Comparison of ENCODE assay signal across 10 cellular contexts in genomic region chr12:43914923-43915468, GRCh38.
DNase-seq lines count a peak whose midpoint lies in the region; ATAC-seq and TF ChIP-seq lines count a peak whose summit lies in the region.
"Had no signal": no experiment of that assay in that cellular context is flagged by ENCODE, and none has a peak within 500 bp of the region (broad histone marks: within the 10 kb centered on the region; RNA-seq: fewer than 3 reads in every experiment).

No MANE protein-coding gene starts in this region.

- DNase-seq in GM03348 (ENCODE audit: low spot score) (peak; percentile 4), HEK293T (ENCODE audit: extremely low spot score) (peak; percentile 12), astrocyte of the cerebellum (ENCODE audit: low read depth) (no peak), myocyte (ENCODE audit: low read depth) (peak; percentile 17)
- DNase-seq in activated T-cell treated with anti-CD3 and anti-CD28 coated beads, Interleukin-2, amount 50 U/mL, for 72 hours, result no peak
- no peak for DNase-seq in activated naive CD8-positive, alpha-beta T cell treated with anti-CD3 and anti-CD28 coated beads for 36 hours
- DNase-seq: effector memory CD8-positive, alpha-beta T cell had no signal

- no peaks in the 10 kb centered on the region for H3K9me3 Mint-ChIP-seq in activated T-cell treated with anti-CD3 and anti-CD28 coated beads, Interleukin-2, amount 50 U/mL, for 72 hours
- no peaks in the 10 kb centered on the region for H3K9me3 Mint-ChIP-seq in activated naive CD8-positive, alpha-beta T cell treated with anti-CD3 and anti-CD28 coated beads for 36 hours
- H3K9me3 Mint-ChIP-seq: effector memory CD8-positive, alpha-beta T cell had no signal

- no peak overlapping the region for H3K4me3 Mint-ChIP-seq in activated T-cell treated with anti-CD3 and anti-CD28 coated beads, Interleukin-2, amount 50 U/mL, for 72 hours
- no peak overlapping the region for H3K4me3 Mint-ChIP-seq in activated naive CD8-positive, alpha-beta T cell treated with anti-CD3 and anti-CD28 coated beads for 36 hours
- H3K4me3 Mint-ChIP-seq: effector memory CD8-positive, alpha-beta T cell had no signal

- no peak overlapping the region for H3K4me3 ChIP-seq in astrocyte of the cerebellum (ENCODE audit: low read depth, low read length)
- H3K4me3 ChIP-seq: lung, skin epidermis had no signal

- in situ Hi-C loops in astrocyte of the cerebellum (cut with HindIII; ENCODE audit: low sequenced_read_pairs), result no loop called here

- peak; percentile 10 for TF ChIP-seq CTCF in astrocyte of the cerebellum (IDR thresholded peaks at IDR 0.05; ENCODE audit: low read depth, low read length, missing control alignments)

- no peaks in the 10 kb centered on the region for H3K36me3 Mint-ChIP-seq in activated T-cell treated with anti-CD3 and anti-CD28 coated beads, Interleukin-2, amount 50 U/mL, for 72 hours (ENCODE audit: insufficient read depth in 2 of 2)
- no peaks in the 10 kb centered on the region for H3K36me3 Mint-ChIP-seq in activated naive CD8-positive, alpha-beta T cell treated with anti-CD3 and anti-CD28 coated beads for 36 hours

- CTCF ChIA-PET in HEK293T (lab: Yijun Ruan, JAX), result no interaction called here

- POLR2A ChIA-PET in HEK293T (lab: Yijun Ruan, JAX), result no interaction called here

- no peak overlapping the region for H3K27ac Mint-ChIP-seq in activated T-cell treated with anti-CD3 and anti-CD28 coated beads, Interleukin-2, amount 50 U/mL, for 72 hours
- no peak overlapping the region for H3K27ac Mint-ChIP-seq in activated naive CD8-positive, alpha-beta T cell treated with anti-CD3 and anti-CD28 coated beads for 36 hours
- H3K27ac Mint-ChIP-seq: effector memory CD8-positive, alpha-beta T cell had no signal

- no peaks in the 10 kb centered on the region for H3K27me3 Mint-ChIP-seq in activated T-cell treated with anti-CD3 and anti-CD28 coated beads, Interleukin-2, amount 50 U/mL, for 72 hours (ENCODE audit: low read depth)
- H3K27me3 Mint-ChIP-seq in activated naive CD8-positive, alpha-beta T cell treated with anti-CD3 and anti-CD28 coated beads for 36 hours, result no peaks in the 10 kb centered on the region
- H3K27me3 Mint-ChIP-seq: effector memory CD8-positive, alpha-beta T cell had no signal

- no peaks in the 10 kb centered on the region for H3K4me1 Mint-ChIP-seq in activated T-cell treated with anti-CD3 and anti-CD28 coated beads, Interleukin-2, amount 50 U/mL, for 72 hours (ENCODE audit: low read depth)
- no peaks in the 10 kb centered on the region for H3K4me1 Mint-ChIP-seq in activated naive CD8-positive, alpha-beta T cell treated with anti-CD3 and anti-CD28 coated beads for 36 hours

- ATAC-seq in HG03095 (IDR thresholded peaks at IDR 0.05; ENCODE audit: unreplicated experiment), result no peak
- no peak for ATAC-seq in activated T-cell treated with anti-CD3 and anti-CD28 coated beads, Interleukin-2, amount 50 U/mL, for 72 hours (replicated peaks in 1 of 2)
- ATAC-seq: effector memory CD8-positive, alpha-beta T cell had no signal

TF ChIP-seq in HEK293T, 16 proteins besides CTCF, POLR2A, EP300 and RAD21:
- TF ChIP-seq NFRKB (IDR thresholded peaks at IDR 0.05) (no peak), HDGF (IDR thresholded peaks at IDR 0.05; ENCODE audit: borderline replicate concordance) (no peak), SUZ12 (IDR thresholded peaks at IDR 0.05) (no peak), BHLHE40 (IDR thresholded peaks at IDR 0.05; ENCODE audit: borderline replicate concordance) (no peak), PKNOX1 (IDR thresholded peaks at IDR 0.05) (no peak), CTBP1 (IDR thresholded peaks at IDR 0.05; ENCODE audit: borderline replicate concordance) (no peak), LEF1 (IDR thresholded peaks at IDR 0.05; ENCODE audit: borderline replicate concordance) (no peak), ARNT (IDR thresholded peaks at IDR 0.05) (no peak), FOXA1 (IDR thresholded peaks at IDR 0.05) (no peak), FOXM1 (IDR thresholded peaks at IDR 0.05; ENCODE audit: borderline replicate concordance) (no peak), ELF4 (IDR thresholded peaks at IDR 0.05) (no peak), L3MBTL2 (conservative IDR thresholded peaks at IDR 0.05) (no peak), ZNF384 (IDR thresholded peaks at IDR 0.05) (no peak)

Comparison
In these comparisons a context has a peak if more than half of its experiments do, and no peak if none do; other contexts are left out.
1. DNase-seq: peak in GM03348 (single experiment), HEK293T (single experiment) and myocyte (single experiment); none in astrocyte of the cerebellum (single experiment), activated T-cell treated with anti-CD3 and anti-CD28 coated beads, Interleukin-2, amount 50 U/mL, for 72 hours (0 of 2) and activated naive CD8-positive, alpha-beta T cell treated with anti-CD3 and anti-CD28 coated beads for 36 hours (single experiment).